In genomic region chr18:62454527-62454926, GRCh38 we compare ENCODE assay signal across 18 cellular contexts.
A peak's percentile ranks its signal among the peaks of the same experiment; 100 is the strongest.
DNase-seq lines count a peak whose midpoint lies in the region; ATAC-seq and TF ChIP-seq lines count a peak whose summit lies in the region.
"Had no signal": no experiment of that assay in that cellular context is flagged by ENCODE, and none has a peak within 500 bp of the region (broad histone marks: within the 10 kb centered on the region; RNA-seq: fewer than 3 reads in every experiment).

No MANE protein-coding gene starts in this region.

- peaks cover 46 to 49% of the 10 kb centered on the region in 2 experiments for H3K4me1 ChIP-seq in neutrophil (ENCODE audit: control insufficient read depth in 1 of 2, insufficient read depth in 1 of 2, low read depth in 1 of 2, low read length in 1 of 2)
- H3K4me1 ChIP-seq: BE2C, BLaER1, Caco-2 had no signal

- peaks cover 0 to 4% (median 0%) of the 10 kb centered on the region in 3 donors for H3K27me3 Mint-ChIP-seq in CD14-positive monocyte (ENCODE audit: low read depth in 3 of 3)
- no peaks in the 10 kb centered on the region for H3K27me3 Mint-ChIP-seq in dendritic cell treated with granulocyte-macrophage colony-stimulating factor and Interleukin-4, amounts not matched to agents 40 ng/mL and 50 ng/mL, for 4 days
- H3K27me3 Mint-ChIP-seq in activated CD8-positive, alpha-beta memory T cell treated with anti-CD3 and anti-CD28 coated beads, Interleukin-2, amount 10 ng/mL, durations not matched to agents 7 days and 5 days, result peaks cover 19% of the 10 kb centered on the region

- ATAC-seq in stimulated activated effector memory CD8-positive, alpha-beta T cell treated with anti-CD3 and anti-CD28 coated beads, Interleukin-12 subunit alpha, Interleukin-12 subunit beta, amount 100 ng/mL, for 72 hours, result no peak
- ATAC-seq in activated CD8-positive, alpha-beta memory T cell treated with anti-CD3 and anti-CD28 coated beads, Interleukin-2, amount 10 ng/mL, durations not matched to agents 7 days and 5 days, result no peak
- ATAC-seq: CD8-positive, alpha-beta T cell had no signal

- CTCF ChIA-PET in activated CD8-positive, alpha-beta memory T cell treated with anti-CD3 and anti-CD28 coated beads, Interleukin-2, amount 10 ng/mL, durations not matched to agents 7 days and 5 days (lab: Charles Lee), result interaction anchor here (1.7 kb wide), 1 partner anchor 29 kb away, joined by 3 read pairs; no protein-coding TSS in a partner anchor

- DNase-seq in CD14-positive monocyte (ENCODE audit: low spot score) (no peak), H7 (no peak), activated gamma-delta T cell (lab: John Stamatoyannopoulos, UW) (no peak)
- peak in 1 of 2 donors; percentile 46 for DNase-seq in stimulated activated effector memory CD8-positive, alpha-beta T cell treated with anti-CD3 and anti-CD28 coated beads, Interleukin-12 subunit alpha, Interleukin-12 subunit beta, amount 100 ng/mL, for 72 hours (ENCODE audit: low spot score in 2 of 2)
- no peak for DNase-seq in activated CD8-positive, alpha-beta memory T cell treated with anti-CD3 and anti-CD28 coated beads, Interleukin-2, amount 10 ng/mL, durations not matched to agents 7 days and 5 days
- DNase-seq: 8988T; ACHN; BE2C; C1 segment of cervical spinal cord; Caco-2; Calu3; CD4-positive, alpha-beta T cell; DMS79 treated with DMSO at 0.1 percent for 48 hours; GF-D8 had no signal

- peaks cover 0 to 2% of the 10 kb centered on the region in 2 donors for H3K36me3 Mint-ChIP-seq in CD14-positive monocyte
- no peaks in the 10 kb centered on the region for H3K36me3 Mint-ChIP-seq in dendritic cell treated with granulocyte-macrophage colony-stimulating factor and Interleukin-4, amounts not matched to agents 40 ng/mL and 50 ng/mL, for 4 days (ENCODE audit: low read depth)
- H3K36me3 Mint-ChIP-seq in stimulated activated effector memory CD8-positive, alpha-beta T cell treated with anti-CD3 and anti-CD28 coated beads, Interleukin-12 subunit alpha, Interleukin-12 subunit beta, amount 100 ng/mL, for 72 hours, result no peaks in the 10 kb centered on the region
- peaks cover 5% of the 10 kb centered on the region for H3K36me3 Mint-ChIP-seq in activated CD8-positive, alpha-beta memory T cell treated with anti-CD3 and anti-CD28 coated beads, Interleukin-2, amount 10 ng/mL, durations not matched to agents 7 days and 5 days
- H3K36me3 Mint-ChIP-seq: CD8-positive, alpha-beta T cell had no signal

- intact Hi-C loops in CD14-positive monocyte (cut with micrococcal nuclease), result loop anchor here in 1 of 2 donors (10.0 kb wide), 1 partner anchor 70 kb away; the partner anchor contains the start of gene ZCCHC2
- intact Hi-C loops in dendritic cell treated with granulocyte-macrophage colony-stimulating factor and Interleukin-4, amounts not matched to agents 40 ng/mL and 50 ng/mL, for 4 days (cut with micrococcal nuclease), result loop anchor here (5.0 kb wide), 1 partner anchor 68 kb away; the partner anchor contains the start of gene ZCCHC2

- peak overlapping the region in 6 of 7 donors; percentile 29 to 84 (median 77) for H3K27ac Mint-ChIP-seq in CD14-positive monocyte
- H3K27ac Mint-ChIP-seq in dendritic cell treated with granulocyte-macrophage colony-stimulating factor and Interleukin-4, amounts not matched to agents 40 ng/mL and 50 ng/mL, for 4 days, result peak overlapping the region; percentile 59
- peak overlapping the region; percentile 55 for H3K27ac Mint-ChIP-seq in stimulated activated effector memory CD8-positive, alpha-beta T cell treated with anti-CD3 and anti-CD28 coated beads, Interleukin-12 subunit alpha, Interleukin-12 subunit beta, amount 100 ng/mL, for 72 hours
- no peak overlapping the region for H3K27ac Mint-ChIP-seq in activated CD8-positive, alpha-beta memory T cell treated with anti-CD3 and anti-CD28 coated beads, Interleukin-2, amount 10 ng/mL, durations not matched to agents 7 days and 5 days
- H3K27ac Mint-ChIP-seq: CD4-positive, alpha-beta T cell; CD8-positive, alpha-beta T cell had no signal

- TF ChIP-seq CTCF in CD14-positive monocyte (IDR thresholded peaks at IDR 0.05), result no peak
- no peak for TF ChIP-seq CTCF in neutrophil (IDR thresholded peaks at IDR 0.05)

- H3K9me3 Mint-ChIP-seq in CD14-positive monocyte, result peaks cover 0 to 1% (median 0%) of the 10 kb centered on the region in 7 donors
- no peaks in the 10 kb centered on the region for H3K9me3 Mint-ChIP-seq in dendritic cell treated with granulocyte-macrophage colony-stimulating factor and Interleukin-4, amounts not matched to agents 40 ng/mL and 50 ng/mL, for 4 days
- H3K9me3 Mint-ChIP-seq in stimulated activated effector memory CD8-positive, alpha-beta T cell treated with anti-CD3 and anti-CD28 coated beads, Interleukin-12 subunit alpha, Interleukin-12 subunit beta, amount 100 ng/mL, for 72 hours, result no peaks in the 10 kb centered on the region
- H3K9me3 Mint-ChIP-seq in activated CD8-positive, alpha-beta memory T cell treated with anti-CD3 and anti-CD28 coated beads, Interleukin-2, amount 10 ng/mL, durations not matched to agents 7 days and 5 days (ENCODE audit: low read depth), result no peaks in the 10 kb centered on the region
- H3K9me3 Mint-ChIP-seq: CD4-positive, alpha-beta T cell; CD8-positive, alpha-beta T cell had no signal

- H3K4me3 Mint-ChIP-seq in CD14-positive monocyte, result no peak overlapping the region
- H3K4me3 Mint-ChIP-seq in dendritic cell treated with granulocyte-macrophage colony-stimulating factor and Interleukin-4, amounts not matched to agents 40 ng/mL and 50 ng/mL, for 4 days, result no peak overlapping the region
- H3K4me3 Mint-ChIP-seq in stimulated activated effector memory CD8-positive, alpha-beta T cell treated with anti-CD3 and anti-CD28 coated beads, Interleukin-12 subunit alpha, Interleukin-12 subunit beta, amount 100 ng/mL, for 72 hours, result no peak overlapping the region
- no peak overlapping the region for H3K4me3 Mint-ChIP-seq in activated CD8-positive, alpha-beta memory T cell treated with anti-CD3 and anti-CD28 coated beads, Interleukin-2, amount 10 ng/mL, durations not matched to agents 7 days and 5 days
- H3K4me3 Mint-ChIP-seq: CD4-positive, alpha-beta T cell; CD8-positive, alpha-beta T cell had no signal

- H3K9me3 ChIP-seq in neutrophil, result no peaks in the 10 kb centered on the region
- H3K9me3 ChIP-seq: BE2C, Caco-2 had no signal

- no peak overlapping the region for H3K4me3 ChIP-seq in neutrophil (ENCODE audit: low read depth in 1 of 2, low read length in 1 of 2)
- H3K4me3 ChIP-seq in H7 (ENCODE audit: insufficient read depth, low read depth, low read length), result no peak overlapping the region
- H3K4me3 ChIP-seq: BLaER1 had no signal

- H3K4me1 Mint-ChIP-seq in CD14-positive monocyte, result peaks cover 51% of the 10 kb centered on the region
- peaks cover 62% of the 10 kb centered on the region for H3K4me1 Mint-ChIP-seq in dendritic cell treated with granulocyte-macrophage colony-stimulating factor and Interleukin-4, amounts not matched to agents 40 ng/mL and 50 ng/mL, for 4 days (ENCODE audit: low read depth)
- peaks cover 17% of the 10 kb centered on the region for H3K4me1 Mint-ChIP-seq in stimulated activated effector memory CD8-positive, alpha-beta T cell treated with anti-CD3 and anti-CD28 coated beads, Interleukin-12 subunit alpha, Interleukin-12 subunit beta, amount 100 ng/mL, for 72 hours
- peaks cover 13% of the 10 kb centered on the region for H3K4me1 Mint-ChIP-seq in activated CD8-positive, alpha-beta memory T cell treated with anti-CD3 and anti-CD28 coated beads, Interleukin-2, amount 10 ng/mL, durations not matched to agents 7 days and 5 days

- peak overlapping the region; percentile 67 for H3K27ac ChIP-seq in neutrophil
- H3K27ac ChIP-seq: BLaER1 had no signal

- H3K27me3 ChIP-seq in neutrophil (no peaks in the 10 kb centered on the region), H7 (ENCODE audit: control insufficient read depth, insufficient read depth, low read length) (no peaks in the 10 kb centered on the region)
- H3K27me3 ChIP-seq: BE2C, BLaER1 had no signal

- H3K36me3 ChIP-seq in neutrophil, result no peaks in the 10 kb centered on the region
- no peaks in the 10 kb centered on the region for H3K36me3 ChIP-seq in H7 (replicated peaks; ENCODE audit: control insufficient read depth, insufficient read depth, low read length)
- H3K36me3 ChIP-seq: BE2C, BLaER1 had no signal
